Comparison of ENCODE assay signal across 1 cellular context in the genomic region with DNA sequence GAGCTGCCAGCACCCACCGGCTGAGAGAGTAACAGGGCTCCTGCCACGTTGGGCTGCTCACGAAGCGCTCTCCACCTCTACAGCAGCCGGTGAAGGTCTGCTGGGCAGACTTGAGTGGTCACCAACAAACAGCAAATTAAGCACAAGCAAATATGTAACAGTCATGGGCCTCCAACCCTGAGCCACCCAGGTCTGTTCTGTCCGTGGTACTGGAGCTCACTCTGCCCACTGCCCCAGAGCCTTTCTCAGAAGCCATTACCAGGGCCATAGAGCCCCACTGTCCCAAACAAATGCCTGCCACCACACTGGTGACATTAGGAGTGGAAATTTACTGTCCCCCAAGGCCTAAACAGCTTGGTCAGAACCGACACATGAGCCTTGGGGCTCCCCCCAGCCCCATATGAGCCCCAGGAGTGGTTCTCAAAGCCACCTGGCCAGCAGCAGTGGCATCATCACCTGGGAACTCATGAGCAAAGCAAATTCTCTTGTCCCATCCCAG.
TF ChIP-seq lines count a peak whose summit lies in the region.

No MANE protein-coding gene starts in this region.

TF ChIP-seq in SK-N-SH, 30 proteins besides CTCF, POLR2A, EP300 and RAD21 (continued from another document):
- TF ChIP-seq, protein P1, sequence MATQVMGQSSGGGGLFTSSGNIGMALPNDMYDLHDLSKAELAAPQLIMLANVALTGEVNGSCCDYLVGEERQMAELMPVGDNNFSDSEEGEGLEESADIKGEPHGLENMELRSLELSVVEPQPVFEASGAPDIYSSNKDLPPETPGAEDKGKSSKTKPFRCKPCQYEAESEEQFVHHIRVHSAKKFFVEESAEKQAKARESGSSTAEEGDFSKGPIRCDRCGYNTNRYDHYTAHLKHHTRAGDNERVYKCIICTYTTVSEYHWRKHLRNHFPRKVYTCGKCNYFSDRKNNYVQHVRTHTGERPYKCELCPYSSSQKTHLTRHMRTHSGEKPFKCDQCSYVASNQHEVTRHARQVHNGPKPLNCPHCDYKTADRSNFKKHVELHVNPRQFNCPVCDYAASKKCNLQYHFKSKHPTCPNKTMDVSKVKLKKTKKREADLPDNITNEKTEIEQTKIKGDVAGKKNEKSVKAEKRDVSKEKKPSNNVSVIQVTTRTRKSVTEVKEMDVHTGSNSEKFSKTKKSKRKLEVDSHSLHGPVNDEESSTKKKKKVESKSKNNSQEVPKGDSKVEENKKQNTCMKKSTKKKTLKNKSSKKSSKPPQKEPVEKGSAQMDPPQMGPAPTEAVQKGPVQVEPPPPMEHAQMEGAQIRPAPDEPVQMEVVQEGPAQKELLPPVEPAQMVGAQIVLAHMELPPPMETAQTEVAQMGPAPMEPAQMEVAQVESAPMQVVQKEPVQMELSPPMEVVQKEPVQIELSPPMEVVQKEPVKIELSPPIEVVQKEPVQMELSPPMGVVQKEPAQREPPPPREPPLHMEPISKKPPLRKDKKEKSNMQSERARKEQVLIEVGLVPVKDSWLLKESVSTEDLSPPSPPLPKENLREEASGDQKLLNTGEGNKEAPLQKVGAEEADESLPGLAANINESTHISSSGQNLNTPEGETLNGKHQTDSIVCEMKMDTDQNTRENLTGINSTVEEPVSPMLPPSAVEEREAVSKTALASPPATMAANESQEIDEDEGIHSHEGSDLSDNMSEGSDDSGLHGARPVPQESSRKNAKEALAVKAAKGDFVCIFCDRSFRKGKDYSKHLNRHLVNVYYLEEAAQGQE (IDR thresholded peaks at IDR 0.05; ENCODE audit: low read depth, low read length) = peak; percentile 87
TF ChIP-seq in SK-N-SH: peak in this region for 1.
